Comparison of ENCODE assay signal across 8 cellular contexts in genomic region chr2:68837164-68837860, GRCh38. TPM values are rescaled to one million over a fixed set of nuclear protein-coding genes. Genes with fewer than 3 reads are reported as not detected.
A peak's percentile ranks its signal among the peaks of the same experiment; 100 is the strongest.
DNase-seq lines count a peak whose midpoint lies in the region; ATAC-seq, FAIRE-seq and TF ChIP-seq lines count a peak whose summit lies in the region.

No MANE protein-coding gene starts in this region.

- no peaks in the 10 kb centered on the region for H3K9me2 ChIP-seq in PC-9 (ENCODE audit: insufficient read depth)

- no peak overlapping the region for H3K4me3 ChIP-seq in GM12875 (ENCODE audit: low read depth, low read length)
- H3K4me3 ChIP-seq in fibroblast of pulmonary artery (replicated peaks; ENCODE audit: low read depth, low read length) = no peak overlapping the region
- H3K4me3 ChIP-seq in psoas muscle = no peak overlapping the region
- no peak overlapping the region for H3K4me3 ChIP-seq in PC-9

- no peak overlapping the region for H3K27ac ChIP-seq in psoas muscle
- no peak overlapping the region for H3K27ac ChIP-seq in PC-9

- WGBS in psoas muscle, 3 donors = 61 to 66% (median 61%) methylated on average over 15 of the region's 15 CpGs

- DNase-seq in NAMALWA (ENCODE audit: low spot score) (peak; percentile 79), activated T-cell treated with anti-CD3 and anti-CD28 coated beads for 4 hours (peak; percentile 55), fibroblast of pulmonary artery (ENCODE audit: low read depth) (peak; percentile 70), psoas muscle (peak; percentile 59 to 73), PC-9 (no peak), RCC 7860 (ENCODE audit: low spot score) (no peak)

- H3K4me2 ChIP-seq in PC-9 = no peak overlapping the region

- H3F3A ChIP-seq in PC-9 (ENCODE audit: insufficient read depth, low read depth) = no peaks in the 10 kb centered on the region

- H3K36me3 ChIP-seq in psoas muscle (ENCODE audit: insufficient read depth in 1 of 2, low read depth in 1 of 2) (no peaks in the 10 kb centered on the region), PC-9 (ENCODE audit: low read depth) (no peaks in the 10 kb centered on the region)

- intact Hi-C loops in psoas muscle (cut with DNase I) = loop anchor here in 1 of 2 donors (5.0 kb wide), 1 partner anchor 85 kb away; no protein-coding TSS in a partner anchor
- intact Hi-C loops in PC-9 (cut with micrococcal nuclease; ENCODE audit: unreplicated experiment) = no loop called here

- no peak for FAIRE-seq in RCC 7860 (lab: Jason Lieb, UNC)

- H3K27me3 ChIP-seq in psoas muscle (ENCODE audit: insufficient read depth in 3 of 3, low read length in 2 of 3) = no peaks in the 10 kb centered on the region
- H3K27me3 ChIP-seq in PC-9 (ENCODE audit: insufficient read depth, low read depth) = no peaks in the 10 kb centered on the region

- BruUV-seq in PC-9 (replicated peaks; lab: Mats Ljungman, UMichigan) = no TSS peak

- no peak overlapping the region for H2AFZ ChIP-seq in PC-9

- POLR2A ChIA-PET in PC-9 (lab: Charles Lee; ENCODE audit: unreplicated experiment) = no interaction called here

- no peaks in the 10 kb centered on the region for H3K9me3 ChIP-seq in psoas muscle
- no peaks in the 10 kb centered on the region for H3K9me3 ChIP-seq in PC-9 (ENCODE audit: insufficient read depth, low read depth)

- no peaks in the 10 kb centered on the region for H3K79me2 ChIP-seq in PC-9 (ENCODE audit: low read depth)

- TF ChIP-seq CTCF in GM12875 (IDR thresholded peaks at IDR 0.05; ENCODE audit: borderline replicate concordance, insufficient read depth, low read depth, low read length) = peak; percentile 93
- peak; percentile 72 for TF ChIP-seq CTCF in fibroblast of pulmonary artery (IDR thresholded peaks at IDR 0.05; ENCODE audit: low read length, missing control alignments)
- TF ChIP-seq CTCF in psoas muscle (IDR thresholded peaks at IDR 0.05) = peak; percentile 52
- TF ChIP-seq CTCF in PC-9 (conservative IDR thresholded peaks at IDR 0.05) = no peak; the same call in 1 of the 2 replicates

- no peaks in the 10 kb centered on the region for H4K20me1 ChIP-seq in PC-9 (ENCODE audit: insufficient read depth)

- ATAC-seq in psoas muscle = no peak
- ATAC-seq in HG02840 (IDR thresholded peaks at IDR 0.05; ENCODE audit: low FRiP score, unreplicated experiment) = no peak

- H3K4me1 ChIP-seq in psoas muscle (peaks cover under 1% of the 10 kb centered on the region), PC-9 (replicated peaks; ENCODE audit: insufficient read depth) (no peaks in the 10 kb centered on the region)

- CTCF ChIA-PET in PC-9 (lab: Charles Lee) = interaction anchor here (0.6 kb wide), 1 partner anchor 73 kb away, joined by 3 read pairs; no protein-coding TSS in a partner anchor

RNA-seq across cellular contexts. Expression of gene BMP10, which starts 33.9 kb away (rescaled TPM):
- total RNA-seq in psoas muscle (under 1 TPM in 2 of 4 donors, not detected in 2; 0.17 to 0.27 TPM), PC-9 (2021) (not detected in 2 replicates)
- polyA plus RNA-seq in psoas muscle = not detected

Comparison
In these comparisons a context has a peak if more than half of its experiments do, and no peak if none do; other contexts are left out.
1. DNase-seq: peak in NAMALWA (single experiment), activated T-cell treated with anti-CD3 and anti-CD28 coated beads for 4 hours (single experiment), fibroblast of pulmonary artery (single experiment) and psoas muscle (2 of 2); none in PC-9 (0 of 2) and RCC 7860 (single experiment).